ENCODE assay signal across 8 cellular contexts in the genomic region with DNA sequence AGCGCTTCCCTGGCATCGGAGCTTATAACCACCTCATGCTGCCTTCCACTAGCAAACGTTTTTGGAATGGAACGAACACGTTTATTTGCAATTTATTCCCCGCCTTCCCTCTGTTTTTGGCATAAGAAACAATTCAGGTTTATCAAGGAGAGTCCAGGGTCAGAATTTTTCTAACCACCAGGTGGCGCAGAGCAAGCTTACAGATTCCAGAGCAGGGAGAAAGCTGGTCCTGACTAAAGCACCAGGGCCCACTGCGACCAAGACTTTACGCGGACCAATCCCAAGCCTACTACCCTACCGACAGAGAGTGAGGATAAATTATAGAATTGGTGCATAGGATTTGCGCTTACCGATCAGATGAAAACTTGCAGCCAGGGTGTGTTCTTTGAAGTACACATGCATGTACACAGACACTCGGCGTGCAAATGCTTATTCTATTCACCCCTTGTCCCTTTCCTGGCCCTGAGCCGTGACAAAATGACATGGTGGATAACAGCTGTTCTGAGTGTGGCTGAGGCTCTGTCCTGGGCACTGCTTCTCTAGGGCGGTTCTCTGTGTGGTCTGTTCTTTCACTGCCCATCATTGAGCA. TPM values are rescaled to one million over a fixed set of nuclear protein-coding genes. Genes with fewer than 3 reads are reported as not detected.
DNase-seq lines count a peak whose midpoint lies in the region; ATAC-seq and TF ChIP-seq lines count a peak whose summit lies in the region.

No MANE protein-coding gene starts in this region.

- no peaks in the 10 kb centered on the region for H3K27me3 Mint-ChIP-seq in progenitor cell of endocrine pancreas

- no peaks in the 10 kb centered on the region for H3K27me3 ChIP-seq in adipocyte (replicated peaks; ENCODE audit: control insufficient read depth, insufficient read depth, low read length)

- no peaks in the 10 kb centered on the region for H3K9me3 ChIP-seq in adipocyte (ENCODE audit: control insufficient read depth, low read length)

- intact Hi-C loops in left ventricle myocardium superior (cut with micrococcal nuclease): loop anchor here (5.0 kb wide), 1 partner anchor 592 kb away; no protein-coding TSS in a partner anchor

- peak overlapping the region; percentile 8 for H3K4me3 ChIP-seq in adipocyte (ENCODE audit: low read length)

- DNase-seq in SK-N-DZ (ENCODE audit: low spot score): peak; percentile 64
- DNase-seq in adipocyte (ENCODE audit: low read depth): peak; percentile 87
- peak; percentile 64 for DNase-seq in left ventricle myocardium superior
- peak; percentile 68 for DNase-seq in progenitor cell of endocrine pancreas (ENCODE audit: low spot score, unreplicated experiment)
- no peak for DNase-seq in NCI-H1048 (lab: John Stamatoyannopoulos, UW)

- H3K4me3 Mint-ChIP-seq in progenitor cell of endocrine pancreas (ENCODE audit: low read depth): no peak overlapping the region

- peak; percentile 67 for ATAC-seq in GM19397 (IDR thresholded peaks at IDR 0.05; ENCODE audit: unreplicated experiment)
- ATAC-seq in left ventricle myocardium superior: peak; percentile 75

- peak overlapping the region; percentile 23 for H3K9ac ChIP-seq in adipocyte (ENCODE audit: low read length)

- H3K4me1 ChIP-seq in adipocyte (ENCODE audit: control insufficient read depth, insufficient read depth, low read length): peaks cover 5% of the 10 kb centered on the region

- H3K27ac ChIP-seq in C4-2B: peak overlapping the region; percentile 22; the same call in 1 of the 2 replicates

- peaks cover 14% of the 10 kb centered on the region for H3K36me3 Mint-ChIP-seq in progenitor cell of endocrine pancreas (ENCODE audit: insufficient read depth)

- peaks cover 20% of the 10 kb centered on the region for H3K36me3 ChIP-seq in adipocyte (ENCODE audit: control insufficient read depth, insufficient read depth, low read length, severe bottlenecking)

- TF ChIP-seq CTCF in C4-2B (conservative IDR thresholded peaks at IDR 0.05): peak; percentile 88
- TF ChIP-seq CTCF in LNCAP (IDR thresholded peaks at IDR 0.05): peak; percentile 76
- TF ChIP-seq CTCF in progenitor cell of endocrine pancreas (IDR thresholded peaks at IDR 0.05; ENCODE audit: unreplicated experiment): peak; percentile 84

- H3K27ac Mint-ChIP-seq in progenitor cell of endocrine pancreas: no peak overlapping the region

- H3K9me3 Mint-ChIP-seq in progenitor cell of endocrine pancreas (ENCODE audit: low read depth): no peaks in the 10 kb centered on the region

- H3K4me1 Mint-ChIP-seq in progenitor cell of endocrine pancreas (ENCODE audit: low read depth): peaks cover 2% of the 10 kb centered on the region

RNA-seq across cellular contexts. Expression of a gene that starts 34.7 kb away (rescaled TPM):
- polyA plus RNA-seq in SK-N-DZ (2014; cell fraction: cytosol; rRNA removed): 25.0 and 28.7 TPM in 2 replicates
- 29.9 TPM in 2 replicates for polyA plus RNA-seq in SK-N-DZ (2014; cell fraction: nucleus; rRNA removed)
- 26.2 TPM for total RNA-seq in left ventricle myocardium superior
- 27.2 and 27.3 TPM in 2 replicates for total RNA-seq in progenitor cell of endocrine pancreas
